Comparison of ENCODE assay signal across 9 cellular contexts in the genomic region with DNA sequence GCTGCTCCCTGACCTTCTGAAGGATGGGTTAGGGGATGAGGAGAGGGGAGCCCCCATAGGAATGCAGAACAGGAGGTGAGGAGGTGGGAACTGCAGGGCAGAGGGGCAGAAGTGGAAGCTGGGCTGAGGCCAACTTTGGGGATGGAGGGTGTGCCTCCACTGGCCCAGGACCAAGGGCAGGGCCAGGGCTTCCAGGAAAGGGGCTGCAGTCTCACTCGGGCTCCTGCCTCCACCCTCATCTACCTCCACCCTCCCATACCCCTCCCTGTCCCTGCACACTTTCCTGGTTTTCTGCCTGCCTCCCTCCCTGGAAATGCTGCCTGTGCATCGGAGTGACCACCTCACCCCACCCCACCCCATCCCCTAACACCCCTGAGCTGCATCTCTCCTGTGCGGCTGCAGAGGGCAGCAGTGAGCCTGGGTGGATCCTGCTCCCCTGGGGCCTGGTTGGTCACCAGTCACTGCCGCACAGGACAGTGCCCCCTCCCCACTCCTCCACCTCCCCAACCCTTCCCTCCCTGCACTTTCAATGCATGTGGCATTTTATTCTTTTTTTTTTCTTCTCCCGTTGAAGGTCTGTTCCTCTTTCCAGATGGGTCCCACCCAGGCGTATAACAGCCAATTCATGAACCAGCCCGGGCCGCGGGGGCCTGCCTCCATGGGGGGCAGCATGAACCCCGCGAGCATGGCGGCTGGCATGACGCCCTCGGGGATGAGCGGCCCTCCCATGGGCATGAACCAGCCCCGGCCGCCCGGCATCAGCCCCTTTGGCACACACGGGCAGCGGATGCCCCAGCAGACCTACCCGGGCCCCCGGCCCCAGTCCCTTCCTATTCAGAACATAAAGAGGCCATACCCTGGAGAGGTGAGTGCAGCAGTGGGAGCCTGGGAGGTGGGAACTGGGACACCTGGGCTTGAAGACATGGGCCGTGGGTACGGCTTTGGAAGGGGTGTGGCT. TPM values are rescaled to one million over a fixed set of nuclear protein-coding genes. Genes with fewer than 3 reads are reported as not detected.
A peak's percentile ranks its signal among the peaks of the same experiment; 100 is the strongest.
DNase-seq lines count a peak whose midpoint lies in the region; ATAC-seq lines count a peak whose summit lies in the region.
"Had no signal": no experiment of that assay in that cellular context is flagged by ENCODE, and none has a peak within 500 bp of the region (broad histone marks: within the 10 kb centered on the region; RNA-seq: fewer than 3 reads in every experiment).

No MANE protein-coding gene starts in this region.

- DNase-seq in NCI-H82 (lab: John Stamatoyannopoulos, UW): peak; percentile 58
- DNase-seq in NCI-H82 treated with DMSO at 0.1 percent for 48 hours (lab: John Stamatoyannopoulos, UW; ENCODE audit: unreplicated experiment): no peak
- DNase-seq in SK-MEL-5 (ENCODE audit: low read depth, low spot score): peak; percentile 43
- peak; percentile 35 for DNase-seq in dermis blood vessel endothelial cell
- DNase-seq in natural killer cell treated with Interleukin-12 subunit alpha and Interleukin-12 subunit beta and Interleukin-15 and Interleukin-18, amount 100 ng/mL, for 72 hours (ENCODE audit: low spot score): no peak
- DNase-seq in NCI-H748 (lab: John Stamatoyannopoulos, UW; ENCODE audit: unreplicated experiment): no peak

- peaks cover 42 to 48% of the 10 kb centered on the region in 2 donors for H3K4me1 Mint-ChIP-seq in natural killer cell treated with Interleukin-12 subunit alpha and Interleukin-12 subunit beta and Interleukin-15 and Interleukin-18, amount 100 ng/mL, for 72 hours (ENCODE audit: low read depth in 2 of 2)

- no peaks in the 10 kb centered on the region for H3K36me3 Mint-ChIP-seq in natural killer cell treated with Interleukin-12 subunit alpha and Interleukin-12 subunit beta and Interleukin-15 and Interleukin-18, amount 100 ng/mL, for 72 hours

- H3K9me3 Mint-ChIP-seq in natural killer cell treated with Interleukin-12 subunit alpha and Interleukin-12 subunit beta and Interleukin-15 and Interleukin-18, amount 100 ng/mL, for 72 hours: no peaks in the 10 kb centered on the region

- H3K4me3 Mint-ChIP-seq in natural killer cell treated with Interleukin-12 subunit alpha and Interleukin-12 subunit beta and Interleukin-15 and Interleukin-18, amount 100 ng/mL, for 72 hours: no peak overlapping the region
- H3K4me3 Mint-ChIP-seq: CD4-positive, alpha-beta memory T cell had no signal

- ATAC-seq in natural killer cell treated with Interleukin-12 subunit alpha and Interleukin-12 subunit beta and Interleukin-15 and Interleukin-18, amount 100 ng/mL, for 72 hours: peak; percentile 54 to 62
- ATAC-seq in GM21423 (IDR thresholded peaks at IDR 0.05; ENCODE audit: unreplicated experiment) (no peak), HG03039 (IDR thresholded peaks at IDR 0.05; ENCODE audit: unreplicated experiment) (no peak)

- H3K27ac Mint-ChIP-seq in natural killer cell treated with Interleukin-12 subunit alpha and Interleukin-12 subunit beta and Interleukin-15 and Interleukin-18, amount 100 ng/mL, for 72 hours: peak overlapping the region in 1 of 2 donors; percentile 56

- in situ Hi-C loops in SK-MEL-5 (cut with HindIII; ENCODE audit: low pct_unique_long_range_greater_than_20kb, low sequenced_read_pairs): no loop called here

- H3K27me3 Mint-ChIP-seq in natural killer cell treated with Interleukin-12 subunit alpha and Interleukin-12 subunit beta and Interleukin-15 and Interleukin-18, amount 100 ng/mL, for 72 hours: no peaks in the 10 kb centered on the region
- H3K27me3 Mint-ChIP-seq: CD4-positive, alpha-beta memory T cell had no signal

RNA-seq across cellular contexts. Expression of a gene that starts 54.2 kb away (rescaled TPM):
- 25.1 and 26.9 TPM in 2 replicates for total RNA-seq in SK-MEL-5 (2014; rRNA removed; shearing (Covaris generic))
- polyA plus RNA-seq in SK-MEL-5 (2015; cell fraction: cytosol; rRNA removed): 99.6 and 115 TPM in 2 replicates
- polyA plus RNA-seq in SK-MEL-5 (2015; cell fraction: nucleus; rRNA removed): 99.0 and 111 TPM in 2 replicates
- total RNA-seq in dermis blood vessel endothelial cell: 14.5 and 23.8 TPM in 2 replicates
- 100 to 1,000 TPM; 266 to 391 TPM for total RNA-seq in natural killer cell treated with Interleukin-12 subunit alpha and Interleukin-12 subunit beta and Interleukin-15 and Interleukin-18, amount 100 ng/mL, for 72 hours

Comparison
In these comparisons a context has a peak if more than half of its experiments do, and no peak if none do; other contexts are left out.
1. DNase-seq: peak in NCI-H82 (single experiment), SK-MEL-5 (single experiment) and dermis blood vessel endothelial cell (single experiment); none in NCI-H82 treated with DMSO at 0.1 percent for 48 hours (single experiment), natural killer cell treated with Interleukin-12 subunit alpha and Interleukin-12 subunit beta and Interleukin-15 and Interleukin-18, amount 100 ng/mL, for 72 hours (single experiment) and NCI-H748 (single experiment).
2. ATAC-seq: peak in natural killer cell treated with Interleukin-12 subunit alpha and Interleukin-12 subunit beta and Interleukin-15 and Interleukin-18, amount 100 ng/mL, for 72 hours (2 of 2); none in GM21423 (single experiment) and HG03039 (single experiment).